ENCODE assay signal across 8 cellular contexts in the genomic region with DNA sequence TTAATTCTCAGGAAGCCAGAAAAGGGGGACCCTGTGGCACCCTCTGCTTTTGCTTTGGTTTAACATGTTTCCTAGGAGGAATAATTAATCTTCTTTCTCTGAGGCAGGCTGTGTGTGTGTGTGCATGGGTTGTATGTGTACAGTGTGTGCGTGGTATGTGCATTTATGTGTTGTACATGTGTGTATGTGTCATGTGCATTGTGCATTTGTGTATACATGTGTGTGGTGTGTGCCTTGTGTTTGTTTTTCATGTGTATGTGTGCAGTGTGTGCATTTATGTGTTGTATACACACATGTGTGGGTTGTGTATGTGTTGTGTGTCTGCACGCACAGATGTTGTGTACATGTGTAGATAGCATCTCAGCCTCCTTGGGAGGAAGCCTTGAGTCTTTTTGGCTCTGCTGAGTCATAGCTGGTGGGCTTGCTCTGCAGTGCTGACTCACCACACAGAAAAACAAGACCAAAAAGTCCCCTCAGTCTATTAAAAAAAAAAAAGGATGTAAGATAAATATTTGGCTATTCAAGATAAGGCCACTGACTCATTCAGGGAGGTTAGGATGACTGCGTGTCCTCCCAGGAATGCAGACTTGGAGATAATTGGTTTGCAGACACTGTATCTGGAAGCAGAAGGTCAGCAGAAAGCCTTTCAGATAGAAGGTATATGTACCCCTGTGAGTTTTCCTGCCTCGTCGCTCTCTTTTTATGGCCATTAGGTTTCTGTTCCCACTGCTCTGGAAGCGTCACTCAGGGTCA. TPM values are rescaled to one million over a fixed set of nuclear protein-coding genes. Genes with fewer than 3 reads are reported as not detected.
DNase-seq lines count a peak whose midpoint lies in the region; ATAC-seq and TF ChIP-seq lines count a peak whose summit lies in the region.

No MANE protein-coding gene starts in this region.

- H3K9me3 ChIP-seq in heart right ventricle, result no peaks in the 10 kb centered on the region

- H3K4me1 ChIP-seq in heart right ventricle, result peaks cover 24 to 70% (median 51%) of the 10 kb centered on the region in 9 donors

- CTCF ChIA-PET in activated naive CD4-positive, alpha-beta T cell treated with anti-CD3 and anti-CD28 coated beads, Interleukin-2, amount 10 ng/mL, durations not matched to agents 7 days and 5 days (lab: Charles Lee), result interaction anchor here (1.0 to 2.0 kb wide), 4 partner anchors 14 to 57 kb away, joined by 3 to 7 read pairs (median 4); no protein-coding TSS in a partner anchor

- no peak overlapping the region for H3K4me3 ChIP-seq in LNCaP clone FGC (ENCODE audit: low read depth, low read length)
- H3K4me3 ChIP-seq in heart right ventricle, result no peak overlapping the region

- peaks cover 0 to 29% (median 0%) of the 10 kb centered on the region in 9 donors for H3K36me3 ChIP-seq in heart right ventricle

- no peak overlapping the region for H3K4me3 Mint-ChIP-seq in activated naive CD4-positive, alpha-beta T cell treated with anti-CD3 and anti-CD28 coated beads, Interleukin-2, amount 10 ng/mL, durations not matched to agents 7 days and 5 days

- no peaks in the 10 kb centered on the region for H3K27me3 Mint-ChIP-seq in activated naive CD4-positive, alpha-beta T cell treated with anti-CD3 and anti-CD28 coated beads, Interleukin-2, amount 10 ng/mL, durations not matched to agents 7 days and 5 days

- TF ChIP-seq CTCF in LNCaP clone FGC (IDR thresholded peaks at IDR 0.05; ENCODE audit: control insufficient read depth, extremely low read depth, insufficient read depth), result no peak
- TF ChIP-seq CTCF in heart right ventricle (IDR thresholded peaks at IDR 0.05), result no peak

- no peak overlapping the region for H3K27ac Mint-ChIP-seq in activated naive CD4-positive, alpha-beta T cell treated with anti-CD3 and anti-CD28 coated beads, Interleukin-2, amount 10 ng/mL, durations not matched to agents 7 days and 5 days

- ATAC-seq in heart right ventricle (peak in 6 of 8 donors; percentile 4 to 30 (median 18)), HG02938 (IDR thresholded peaks at IDR 0.05; ENCODE audit: unreplicated experiment) (no peak)

- peak overlapping the region; percentile 9 to 96 (median 90) for H3K27ac ChIP-seq in heart right ventricle

- WGBS in heart right ventricle, 2 donors, result 43 to 51% methylated on average over 6 of the region's 6 CpGs

- no peaks in the 10 kb centered on the region for H3K9me3 Mint-ChIP-seq in activated naive CD4-positive, alpha-beta T cell treated with anti-CD3 and anti-CD28 coated beads, Interleukin-2, amount 10 ng/mL, durations not matched to agents 7 days and 5 days

- H3K4me1 Mint-ChIP-seq in activated naive CD4-positive, alpha-beta T cell treated with anti-CD3 and anti-CD28 coated beads, Interleukin-2, amount 10 ng/mL, durations not matched to agents 7 days and 5 days, result peaks cover 28% of the 10 kb centered on the region

- no peaks in the 10 kb centered on the region for H3K27me3 ChIP-seq in heart right ventricle

- intact Hi-C loops in heart right ventricle (cut with DNase I), result loop anchor here in 2 of 10 donors (5.0 kb wide), 1 partner anchor 58 kb away; the partner anchor contains the start of gene SYNJ2 (in 2 of the 2)

- peak; percentile 47 for DNase-seq in activated naive CD4-positive, alpha-beta T cell treated with Interleukin-2 at 50 U/mL for 16 hours
- DNase-seq in activated naive CD4-positive, alpha-beta T cell treated with anti-CD3 and anti-CD28 coated beads, Interleukin-2, amount 10 ng/mL, durations not matched to agents 7 days and 5 days, result no peak
- DNase-seq in LNCaP clone FGC (ENCODE audit: low read depth) (peak; percentile 46), heart right ventricle (no peak), NCI-H524 (lab: John Stamatoyannopoulos, UW) (no peak)
- peak; percentile 40 for DNase-seq in activated naive CD4-positive, alpha-beta T cell treated with anti-CD3 and anti-CD28 coated beads, Interleukin-2, amount 50 U/mL, for 16 hours
- peak; percentile 26 to 45 for DNase-seq in stimulated activated CD4-positive, alpha-beta T cell treated with anti-CD3 and anti-CD28 coated beads, Interleukin-2, amount 100 ng/mL, for 24 hours

- peaks cover 33% of the 10 kb centered on the region for H3K36me3 Mint-ChIP-seq in activated naive CD4-positive, alpha-beta T cell treated with anti-CD3 and anti-CD28 coated beads, Interleukin-2, amount 10 ng/mL, durations not matched to agents 7 days and 5 days

RNA-seq across cellular contexts. Expression of gene SYNJ2, which starts 58.6 kb away (rescaled TPM):
- 10 to 100 TPM; 14.0 to 27.8 (median 19.6) TPM for total RNA-seq in heart right ventricle
- polyA plus RNA-seq in heart right ventricle, result 10 to 100 TPM; 14.5 to 17.6 TPM

Comparison
In these comparisons a context has a peak if more than half of its experiments do, and no peak if none do; other contexts are left out.
1. DNase-seq: peak in activated naive CD4-positive, alpha-beta T cell treated with Interleukin-2 at 50 U/mL for 16 hours (single experiment), LNCaP clone FGC (single experiment), activated naive CD4-positive, alpha-beta T cell treated with anti-CD3 and anti-CD28 coated beads, Interleukin-2, amount 50 U/mL, for 16 hours (single experiment) and stimulated activated CD4-positive, alpha-beta T cell treated with anti-CD3 and anti-CD28 coated beads, Interleukin-2, amount 100 ng/mL, for 24 hours (2 of 2); none in activated naive CD4-positive, alpha-beta T cell treated with anti-CD3 and anti-CD28 coated beads, Interleukin-2, amount 10 ng/mL, durations not matched to agents 7 days and 5 days (single experiment), heart right ventricle (0 of 2) and NCI-H524 (0 of 2).